ENCODE assay signal across 26 cellular contexts in the genomic region with DNA sequence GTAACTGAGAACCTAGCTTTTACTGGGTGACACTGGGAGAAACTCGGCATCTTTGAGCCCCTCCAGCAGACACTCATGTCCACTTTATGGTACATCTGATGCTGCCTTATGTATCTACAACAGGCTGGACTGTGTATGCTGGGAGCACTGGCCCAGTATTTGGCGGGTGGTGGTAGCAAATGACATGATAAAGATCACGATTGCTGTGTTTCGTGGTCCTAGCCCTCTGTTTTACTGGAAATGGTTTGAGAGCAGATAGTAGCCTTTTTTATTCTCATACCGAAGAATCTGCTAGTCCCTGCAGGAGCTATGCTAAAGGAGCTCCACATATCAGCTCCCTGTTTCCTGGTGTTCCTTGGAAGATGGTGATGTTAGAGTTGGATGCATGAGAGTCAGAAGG.
A peak's percentile ranks its signal among the peaks of the same experiment; 100 is the strongest.
DNase-seq lines count a peak whose midpoint lies in the region; ATAC-seq and TF ChIP-seq lines count a peak whose summit lies in the region.
"Had no signal": no experiment of that assay in that cellular context is flagged by ENCODE, and none has a peak within 500 bp of the region (broad histone marks: within the 10 kb centered on the region; RNA-seq: fewer than 3 reads in every experiment).

No MANE protein-coding gene starts in this region.

- TF ChIP-seq CTCF in SK-N-SH (IDR thresholded peaks at IDR 0.05) (no peak), DND-41 (IDR thresholded peaks at IDR 0.05; ENCODE audit: borderline replicate concordance, extremely low read depth, low read length, poor library complexity, severe bottlenecking) (no peak), esophagus muscularis mucosa (IDR thresholded peaks at IDR 0.05) (no peak)

- TF ChIP-seq EP300 in SK-N-SH (IDR thresholded peaks at IDR 0.05; ENCODE audit: borderline replicate concordance in 1 of 2, low read depth in 1 of 2, low read length in 1 of 2) (peak in 1 of 2 experiments; percentile 49; a peak in 1 of 4 replicates), esophagus muscularis mucosa (IDR thresholded peaks at IDR 0.05) (no peak)

- H4K20me1 ChIP-seq in SK-N-SH (ENCODE audit: insufficient read depth), result no peaks in the 10 kb centered on the region
- H4K20me1 ChIP-seq in DND-41 (ENCODE audit: insufficient read depth, low read length), result no peaks in the 10 kb centered on the region

- peaks cover 0 to 80% of the 10 kb centered on the region in 2 experiments; a peak in 2 of 4 replicates for H3K4me1 ChIP-seq in SK-N-SH (ENCODE audit: control insufficient read depth in 1 of 2, insufficient read depth in 2 of 2, low read depth in 1 of 2, low read length in 1 of 2)
- H3K4me1 ChIP-seq in DND-41 (ENCODE audit: insufficient read depth, low read length), result peaks cover 85% of the 10 kb centered on the region
- H3K4me1 ChIP-seq in esophagus muscularis mucosa, result peaks cover 3 to 16% (median 9%) of the 10 kb centered on the region in 4 donors

- ATAC-seq in SK-N-SH treated with all-trans-retinoic acid at 6 μM for 48 hours (no peak), DND-41 (ENCODE audit: insufficient read depth, low read depth) (no peak)
- no peak for ATAC-seq in central memory CD8-positive, alpha-beta T cell (replicated peaks; ENCODE audit: extremely low read depth, poor library complexity, severe bottlenecking)
- ATAC-seq: GM12878 had no signal

- peaks cover 7% of the 10 kb centered on the region for H3K36me3 Mint-ChIP-seq in central memory CD8-positive, alpha-beta T cell (ENCODE audit: insufficient read depth)

- H3K27ac ChIP-seq in SK-N-SH (ENCODE audit: low read depth in 2 of 2, low read length in 1 of 2) (peak overlapping the region in 1 of 2 experiments; percentile 99; a peak in 2 of 4 replicates), DND-41 (ENCODE audit: low read length) (peak overlapping the region; percentile 98), esophagus muscularis mucosa (replicated peaks in 1 of 4) (no peak overlapping the region)
- H3K27ac ChIP-seq: 22Rv1, SJCRH30 had no signal

- no peak overlapping the region for H3K4me2 ChIP-seq in SK-N-SH
- no peak overlapping the region for H3K4me2 ChIP-seq in DND-41 (ENCODE audit: insufficient read depth, low read length)

- H3K27me3 Mint-ChIP-seq in central memory CD8-positive, alpha-beta T cell, result no peaks in the 10 kb centered on the region
- H3K27me3 Mint-ChIP-seq: CD4-positive, CD25-positive, alpha-beta regulatory T cell had no signal

- H3K9me3 ChIP-seq in SK-N-SH (no peaks in the 10 kb centered on the region), DND-41 (ENCODE audit: insufficient read depth, low read length, severe bottlenecking) (peaks cover 4% of the 10 kb centered on the region), esophagus muscularis mucosa (peaks cover 0 to 6% (median 0%) of the 10 kb centered on the region in 4 donors)
- H3K9me3 ChIP-seq: BE2C, MG63 had no signal

- CTCF ChIA-PET in SK-N-SH (lab: Yijun Ruan, JAX), result interaction anchor here (0.5 to 17.7 kb wide), 15 partner anchors 9 to 238 kb away, joined by 3 to 298 read pairs (median 4); partner anchors contain the start of gene CCDC182

- 87% methylated on average over 5 of the region's 5 CpGs for WGBS in SK-N-SH (ENCODE audit: low lambda C conversion rate)
- 98% methylated on average over 5 of the region's 5 CpGs for WGBS in esophagus muscularis mucosa

- peak overlapping the region; percentile 86 for H3K27ac Mint-ChIP-seq in central memory CD8-positive, alpha-beta T cell (ENCODE audit: low read depth)

- peaks cover 23% of the 10 kb centered on the region for H3K4me1 Mint-ChIP-seq in central memory CD8-positive, alpha-beta T cell

- H3K4me3 ChIP-seq in SK-N-SH (ENCODE audit: low read depth in 2 of 2, low read length in 1 of 2) (no peak overlapping the region; a peak in 1 of 4 replicates), DND-41 (ENCODE audit: low read depth in 1 of 2, low read length in 2 of 2) (no peak overlapping the region), esophagus muscularis mucosa (no peak overlapping the region)
- H3K4me3 ChIP-seq: GM12878, MG63, SJCRH30 had no signal

- no peak overlapping the region for H2AFZ ChIP-seq in SK-N-SH (ENCODE audit: low read depth)
- H2AFZ ChIP-seq in DND-41 (ENCODE audit: low read depth, low read length), result no peak overlapping the region

- POLR2A ChIA-PET in SK-N-SH (lab: Yijun Ruan, JAX), result interaction anchor here (0.7 to 1.8 kb wide), 7 partner anchors 9 to 188 kb away, joined by 3 to 6 read pairs (median 4); no protein-coding TSS in a partner anchor

- H3K27me3 ChIP-seq in SK-N-SH (ENCODE audit: insufficient read depth) (no peaks in the 10 kb centered on the region), DND-41 (ENCODE audit: insufficient read depth, low read length, poor library complexity) (no peaks in the 10 kb centered on the region), esophagus muscularis mucosa (no peaks in the 10 kb centered on the region)
- H3K27me3 ChIP-seq: BE2C, MG63, SJCRH30 had no signal

- TF ChIP-seq POLR2A in esophagus muscularis mucosa (IDR thresholded peaks at IDR 0.05; ENCODE audit: low read depth), result no peak

- H3K79me2 ChIP-seq in SK-N-SH (ENCODE audit: insufficient read depth) (0 out of 2 replicates have a peak, but pooled peaks cover 3% of the 10 kb centered on the region), DND-41 (ENCODE audit: insufficient read depth, low read length) (peaks cover 76% of the 10 kb centered on the region)

- H3K9me2 ChIP-seq in SK-N-SH, result no peaks in the 10 kb centered on the region

- no peak overlapping the region for H3K4me3 Mint-ChIP-seq in central memory CD8-positive, alpha-beta T cell
- H3K4me3 Mint-ChIP-seq: CD4-positive, CD25-positive, alpha-beta regulatory T cell had no signal

- peaks cover 9% of the 10 kb centered on the region for H3F3A ChIP-seq in SK-N-SH (replicated peaks; ENCODE audit: insufficient read depth)

- no peaks in the 10 kb centered on the region for H3K36me3 ChIP-seq in SK-N-SH (replicated peaks in 1 of 2; ENCODE audit: control insufficient read depth in 1 of 2, insufficient read depth in 2 of 2, low read length in 1 of 2)
- H3K36me3 ChIP-seq in DND-41 (ENCODE audit: insufficient read depth, low read length), result peaks cover 78% of the 10 kb centered on the region
- H3K36me3 ChIP-seq in esophagus muscularis mucosa, result no peaks in the 10 kb centered on the region
- H3K36me3 ChIP-seq: MG63, SJCRH30 had no signal

- no peaks in the 10 kb centered on the region for H3K9me3 Mint-ChIP-seq in central memory CD8-positive, alpha-beta T cell

- no peak overlapping the region for H3K9ac ChIP-seq in SK-N-SH
- no peak overlapping the region for H3K9ac ChIP-seq in DND-41 (ENCODE audit: low read depth, low read length)

- peak; percentile 71 for DNase-seq in SK-N-SH
- DNase-seq in DND-41, result no peak
- no peak for DNase-seq in central memory CD8-positive, alpha-beta T cell (ENCODE audit: low spot score in 2 of 2)
- peak; percentile 48 for DNase-seq in posterior vena cava (ENCODE audit: low spot score)
- no peak for DNase-seq in DMS153 (lab: John Stamatoyannopoulos, UW)
- no peak for DNase-seq in esophagus muscularis mucosa (ENCODE audit: extremely low spot score)
- no peak for DNase-seq in activated effector memory CD4-positive, alpha-beta T cell treated with Interleukin-2 at 50 U/mL for 16 hours
- DNase-seq: ACHN; BE2C; CD4-positive, CD25-positive, alpha-beta regulatory T cell; DMS53; EL; GDM1; HCEC 1CT; IMR-90; KG1; MG63; NCI-H1105 treated with DMSO at 0.1 percent for 48 hours; NCI-H146; NCI-H1930; NCI-H446; NCI-H774; SJCRH30 had no signal

- peak; percentile 25 for TF ChIP-seq RAD21 in SK-N-SH (IDR thresholded peaks at IDR 0.05; ENCODE audit: low read length)

- intact Hi-C loops in posterior vena cava (cut with DNase I) (loop anchor here in 1 of 2 donors (10.0 kb wide), 2 partner anchors 100 to 130 kb away; no protein-coding TSS in a partner anchor), esophagus muscularis mucosa (cut with DNase I) (loop anchor here (5.0 kb wide), 3 partner anchors 78 to 238 kb away; partner anchors contain the start of gene CCDC182)

TF ChIP-seq in SK-N-SH, 30 proteins besides CTCF, POLR2A, EP300 and RAD21:
- TF ChIP-seq RCOR1 (IDR thresholded peaks at IDR 0.05; ENCODE audit: low read length), result peak; percentile 7; the same call in 1 of the 2 replicates
- no peak for TF ChIP-seq ELF1 (IDR thresholded peaks at IDR 0.05)
- TF ChIP-seq FOXM1 (IDR thresholded peaks at IDR 0.05; ENCODE audit: low read depth), result no peak
- no peak for TF ChIP-seq JUND (IDR thresholded peaks at IDR 0.05)
- TF ChIP-seq GATA2 (CRISPR knock-in tag; IDR thresholded peaks at IDR 0.05), result peak; percentile 78
- no peak for TF ChIP-seq YY1 (IDR thresholded peaks at IDR 0.05; ENCODE audit: low read depth)
- 0 out of 2 replicates have a peak, but pooled peaks have one; percentile 72 for TF ChIP-seq FOXJ3 (CRISPR knock-in tag; IDR thresholded peaks at IDR 0.05)

TF ChIP-seq in SK-N-SH treated with all-trans-retinoic acid at 6 μM for 48 hours, 23 proteins besides CTCF, POLR2A, EP300 and RAD21:
- no peak for TF ChIP-seq ARNTL (CRISPR knock-in tag; IDR thresholded peaks at IDR 0.05; ENCODE audit: borderline replicate concordance, low read depth)
- TF ChIP-seq ESRRG (CRISPR knock-in tag; IDR thresholded peaks at IDR 0.05), result no peak
- TF ChIP-seq TSHZ2 (CRISPR knock-in tag; IDR thresholded peaks at IDR 0.05), result no peak
- no peak for TF ChIP-seq GLIS3 (CRISPR knock-in tag; IDR thresholded peaks at IDR 0.05)
- TF ChIP-seq TOX (CRISPR knock-in tag; IDR thresholded peaks at IDR 0.05; ENCODE audit: borderline replicate concordance), result no peak
- no peak for TF ChIP-seq TCF4 (CRISPR knock-in tag; IDR thresholded peaks at IDR 0.05; ENCODE audit: borderline replicate concordance)

Comparison
In these comparisons a context has a peak if more than half of its experiments do, and no peak if none do; other contexts are left out.
1. DNase-seq: peak in SK-N-SH (single experiment) and posterior vena cava (single experiment); none in DND-41 (single experiment), central memory CD8-positive, alpha-beta T cell (0 of 2), DMS153 (single experiment), esophagus muscularis mucosa (single experiment) and activated effector memory CD4-positive, alpha-beta T cell treated with Interleukin-2 at 50 U/mL for 16 hours (single experiment).